19 cellular contexts compared by ENCODE assay signal in the genomic region with DNA sequence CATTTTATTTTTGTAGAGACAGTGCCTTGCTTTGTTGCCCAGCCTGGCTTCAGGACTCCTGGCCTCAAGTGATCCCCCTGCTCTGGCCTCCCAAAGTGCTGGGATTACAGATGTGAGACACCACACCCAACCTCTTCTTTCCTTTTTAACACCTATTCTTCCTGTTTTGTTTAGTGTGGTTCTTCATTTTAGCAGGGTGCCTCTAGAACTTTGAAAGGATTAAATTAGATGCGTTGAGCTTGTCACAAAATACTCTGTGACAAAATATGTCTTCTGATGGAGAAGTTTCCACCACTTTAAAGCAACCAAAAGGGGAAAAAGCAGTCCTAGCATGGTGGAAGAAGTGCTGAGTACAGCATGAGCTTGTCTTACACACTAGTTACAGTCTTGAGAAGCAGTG. TPM values are rescaled to one million over a fixed set of nuclear protein-coding genes. Genes with fewer than 3 reads are reported as not detected.
DNase-seq lines count a peak whose midpoint lies in the region; ATAC-seq and TF ChIP-seq lines count a peak whose summit lies in the region.
"Had no signal": no experiment of that assay in that cellular context is flagged by ENCODE, and none has a peak within 500 bp of the region (broad histone marks: within the 10 kb centered on the region; RNA-seq: fewer than 3 reads in every experiment).

No MANE protein-coding gene starts in this region.

- H3K27me3 ChIP-seq in neutrophil (no peaks in the 10 kb centered on the region), MG63 (no peaks in the 10 kb centered on the region)
- H3K27me3 ChIP-seq: ascending aorta, ovary, suprapubic skin had no signal

- no peak for TF ChIP-seq CTCF in neutrophil (IDR thresholded peaks at IDR 0.05)

- CTCF ChIA-PET in activated naive CD4-positive, alpha-beta T cell treated with anti-CD3 and anti-CD28 coated beads, Interleukin-2, amount 10 ng/mL, durations not matched to agents 7 days and 5 days (lab: Charles Lee) = interaction anchor here (1.6 kb wide), 3 partner anchors 8 to 30 kb away, joined by 3 to 5 read pairs (median 3); no protein-coding TSS in a partner anchor

- H3K9me3 ChIP-seq in neutrophil (no peaks in the 10 kb centered on the region), MG63 (no peaks in the 10 kb centered on the region)
- H3K9me3 ChIP-seq: ascending aorta, ovary, suprapubic skin had no signal

- DNase-seq in activated naive CD4-positive, alpha-beta T cell treated with anti-CD3 and anti-CD28 coated beads, Interleukin-2, amount 10 ng/mL, durations not matched to agents 7 days and 5 days = no peak
- DNase-seq in activated naive CD4-positive, alpha-beta T cell treated with Interleukin-2 at 50 U/mL for 16 hours = no peak
- DNase-seq in MG63 = no peak
- no peak for DNase-seq in COLO829 (ENCODE audit: low spot score)
- DNase-seq: activated CD4-positive, CD25-positive, alpha-beta regulatory T cell treated with anti-CD3 and anti-CD28 coated beads, Interleukin-2, amount 50 U/mL, for 72 hours; activated T-cell treated with anti-CD3 and anti-CD28 coated beads, Interleukin-2, amount 50 U/mL, for 4 hours; foreskin fibroblast; NCI-H2029; NCI-H446 treated with DMSO at 0.1 percent for 48 hours; ovary; SHP77; stimulated activated CD4-positive, alpha-beta T cell treated with anti-CD3 and anti-CD28 coated beads, Interleukin-2, amount 100 ng/mL, for 48 hours had no signal

- no peak for ATAC-seq in HG03095 (IDR thresholded peaks at IDR 0.05; ENCODE audit: unreplicated experiment)
- ATAC-seq: activated T-cell treated with anti-CD3 and anti-CD28 coated beads, Interleukin-2, amount 50 U/mL, for 4 hours; sciatic nerve had no signal

- H3K4me3 ChIP-seq in neutrophil (ENCODE audit: low read depth in 1 of 2, low read length in 1 of 2) = no peak overlapping the region
- H3K4me3 ChIP-seq in MG63 = no peak overlapping the region
- H3K4me3 ChIP-seq: ascending aorta, ovary, suprapubic skin had no signal

- H3K36me3 ChIP-seq in neutrophil (peaks cover 16% of the 10 kb centered on the region), MG63 (no peaks in the 10 kb centered on the region)
- H3K36me3 ChIP-seq: ascending aorta, ovary had no signal

- peaks cover 98% of the 10 kb centered on the region for H3K4me1 Mint-ChIP-seq in activated naive CD4-positive, alpha-beta T cell treated with anti-CD3 and anti-CD28 coated beads, Interleukin-2, amount 10 ng/mL, durations not matched to agents 7 days and 5 days
- peaks cover 27 to 78% (median 51%) of the 10 kb centered on the region in 3 donors for H3K4me1 Mint-ChIP-seq in IgD-negative memory B cell
- peaks cover 93% of the 10 kb centered on the region for H3K4me1 Mint-ChIP-seq in activated naive CD8-positive, alpha-beta T cell (ENCODE audit: low read depth)

- H3K4me3 Mint-ChIP-seq in activated naive CD4-positive, alpha-beta T cell treated with anti-CD3 and anti-CD28 coated beads, Interleukin-2, amount 10 ng/mL, durations not matched to agents 7 days and 5 days = peak overlapping the region; percentile 7
- H3K4me3 Mint-ChIP-seq in IgD-negative memory B cell = peak overlapping the region; percentile 3 to 89 (median 46)
- H3K4me3 Mint-ChIP-seq in activated naive CD8-positive, alpha-beta T cell = peak overlapping the region; percentile 1
- H3K4me3 Mint-ChIP-seq: activated T-cell treated with anti-CD3 and anti-CD28 coated beads, Interleukin-2, amount 50 U/mL, for 4 hours had no signal

- peaks cover 84% of the 10 kb centered on the region for H3K36me3 Mint-ChIP-seq in activated naive CD4-positive, alpha-beta T cell treated with anti-CD3 and anti-CD28 coated beads, Interleukin-2, amount 10 ng/mL, durations not matched to agents 7 days and 5 days
- peaks cover 12% of the 10 kb centered on the region for H3K36me3 Mint-ChIP-seq in IgD-negative memory B cell
- H3K36me3 Mint-ChIP-seq in activated naive CD8-positive, alpha-beta T cell = peaks cover 15% of the 10 kb centered on the region

- peaks cover 28 to 30% of the 10 kb centered on the region in 2 experiments for H3K4me1 ChIP-seq in neutrophil (ENCODE audit: control insufficient read depth in 1 of 2, insufficient read depth in 1 of 2, low read depth in 1 of 2, low read length in 1 of 2)
- H3K4me1 ChIP-seq: ascending aorta had no signal

- H3K27me3 Mint-ChIP-seq in activated naive CD4-positive, alpha-beta T cell treated with anti-CD3 and anti-CD28 coated beads, Interleukin-2, amount 10 ng/mL, durations not matched to agents 7 days and 5 days = no peaks in the 10 kb centered on the region
- no peaks in the 10 kb centered on the region for H3K27me3 Mint-ChIP-seq in IgD-negative memory B cell
- H3K27me3 Mint-ChIP-seq in activated naive CD8-positive, alpha-beta T cell = no peaks in the 10 kb centered on the region

- H3K27ac Mint-ChIP-seq in activated naive CD4-positive, alpha-beta T cell treated with anti-CD3 and anti-CD28 coated beads, Interleukin-2, amount 10 ng/mL, durations not matched to agents 7 days and 5 days = peak overlapping the region; percentile 94
- peak overlapping the region; percentile 58 to 96 (median 86) for H3K27ac Mint-ChIP-seq in IgD-negative memory B cell
- peak overlapping the region; percentile 69 for H3K27ac Mint-ChIP-seq in activated naive CD8-positive, alpha-beta T cell

- peak overlapping the region; percentile 74 for H3K27ac ChIP-seq in neutrophil
- H3K27ac ChIP-seq: ascending aorta, ovary, suprapubic skin had no signal

- H3K9me3 Mint-ChIP-seq in activated naive CD4-positive, alpha-beta T cell treated with anti-CD3 and anti-CD28 coated beads, Interleukin-2, amount 10 ng/mL, durations not matched to agents 7 days and 5 days = peaks cover 6% of the 10 kb centered on the region
- peaks cover 0 to 2% (median 0%) of the 10 kb centered on the region in 3 donors for H3K9me3 Mint-ChIP-seq in IgD-negative memory B cell
- no peaks in the 10 kb centered on the region for H3K9me3 Mint-ChIP-seq in activated naive CD8-positive, alpha-beta T cell (ENCODE audit: low read depth)
- H3K9me3 Mint-ChIP-seq: activated T-cell treated with anti-CD3 and anti-CD28 coated beads, Interleukin-2, amount 50 U/mL, for 4 hours had no signal

RNA-seq across cellular contexts. Expression of gene CDC14A, which starts 42.0 kb away (rescaled TPM):
- polyA plus RNA-seq in IgD-negative memory B cell = 11.5 TPM
- 0.46 and 2.2 TPM in 2 replicates for total RNA-seq in MG63 (2014; rRNA removed; shearing (Covaris generic); ENCODE audit: low replicate concordance)
